Comparison of ENCODE assay signal across 11 cellular contexts in genomic region chr4:32140636-32141035, GRCh38.
DNase-seq lines count a peak whose midpoint lies in the region; ATAC-seq and TF ChIP-seq lines count a peak whose summit lies in the region.
"Had no signal": no experiment of that assay in that cellular context is flagged by ENCODE, and none has a peak within 500 bp of the region (broad histone marks: within the 10 kb centered on the region; RNA-seq: fewer than 3 reads in every experiment).

No MANE protein-coding gene starts in this region.

- no peak overlapping the region for H3K27ac ChIP-seq in AG04450 (ENCODE audit: low read depth, low read length)
- no peak overlapping the region for H3K27ac ChIP-seq in IMR-90 (ENCODE audit: insufficient read depth, low read length)
- H3K27ac ChIP-seq: C4-2B had no signal

- H3K79me1 ChIP-seq in IMR-90 (ENCODE audit: low read depth in 1 of 2, low read length in 2 of 2): no peaks in the 10 kb centered on the region

- H2BK20ac ChIP-seq in IMR-90 (ENCODE audit: low read depth, low read length): no peak overlapping the region

- dilution Hi-C loops in IMR-90 (cut with HindIII; ENCODE audit: low sequenced_read_pairs, unreplicated experiment): no loop called here

- no TSS peak for BruUV-seq in IMR-90 (replicated peaks; lab: Mats Ljungman, UMichigan)

- no peaks in the 10 kb centered on the region for H3K9me1 ChIP-seq in IMR-90 (ENCODE audit: insufficient read depth, low read length)

- H3K4ac ChIP-seq in IMR-90 (ENCODE audit: low read depth, low read length): no peak overlapping the region

- no peak overlapping the region for H3K23ac ChIP-seq in IMR-90 (ENCODE audit: low read depth, low read length)

- TF ChIP-seq CTCF in AG04450 (IDR thresholded peaks at IDR 0.05; ENCODE audit: low read depth, low read length): no peak
- no peak for TF ChIP-seq CTCF in IMR-90 (conservative IDR thresholded peaks at IDR 0.05; ENCODE audit: low read depth, low read length)
- TF ChIP-seq CTCF in foreskin fibroblast (IDR thresholded peaks at IDR 0.05; ENCODE audit: low read depth, low read length): no peak
- no peak for TF ChIP-seq CTCF in mucosa of descending colon (IDR thresholded peaks at IDR 0.05)

- no peak for TF ChIP-seq POLR2A in IMR-90 (IDR thresholded peaks at IDR 0.05; ENCODE audit: low read depth, low read length)

- POLR2A ChIA-PET in AG04450 (lab: Yijun Ruan, JAX) (no interaction called here), IMR-90 (lab: Charles Lee; ENCODE audit: unreplicated experiment) (no interaction called here)

- no peaks in the 10 kb centered on the region for H3K4me1 ChIP-seq in IMR-90 (ENCODE audit: control insufficient read depth, insufficient read depth, low read length)
- H3K4me1 ChIP-seq in mucosa of descending colon (ENCODE audit: low read depth): no peaks in the 10 kb centered on the region

- no peak overlapping the region for H3K9ac ChIP-seq in IMR-90 (ENCODE audit: low read depth, low read length)

- no peak overlapping the region for H2AFZ ChIP-seq in IMR-90 (replicated peaks; ENCODE audit: low read length, poor library complexity)

- H3K56ac ChIP-seq in IMR-90 (ENCODE audit: extremely low read depth, insufficient read depth, low read length): no peak overlapping the region

- H4K8ac ChIP-seq in IMR-90 (ENCODE audit: low read depth in 2 of 2, low read length in 2 of 2): no peak overlapping the region

- no peaks in the 10 kb centered on the region for H3K36me3 ChIP-seq in IMR-90 (ENCODE audit: control insufficient read depth, insufficient read depth, low read length)
- no peaks in the 10 kb centered on the region for H3K36me3 ChIP-seq in mucosa of descending colon (ENCODE audit: low read depth)

- H3K9me3 ChIP-seq in AG04450 (ENCODE audit: control insufficient read depth, insufficient read depth, low read length): no peaks in the 10 kb centered on the region
- H3K9me3 ChIP-seq in IMR-90 (ENCODE audit: control insufficient read depth, insufficient read depth, low read length): peaks cover 2% of the 10 kb centered on the region; the same call in 1 of the 2 replicates
- H3K9me3 ChIP-seq in mucosa of descending colon: no peaks in the 10 kb centered on the region

- H2AK5ac ChIP-seq in IMR-90 (ENCODE audit: low read depth, low read length): no peak overlapping the region

- no peak overlapping the region for H2AK9ac ChIP-seq in IMR-90 (replicated peaks; ENCODE audit: low read depth, low read length, poor library complexity)

- H3K27me3 ChIP-seq in AG04450 (ENCODE audit: control insufficient read depth, insufficient read depth, low read length) (no peaks in the 10 kb centered on the region), IMR-90 (ENCODE audit: control insufficient read depth, insufficient read depth, low read length) (no peaks in the 10 kb centered on the region)

- no peak overlapping the region for H4K91ac ChIP-seq in IMR-90 (ENCODE audit: insufficient read depth, low read depth, low read length)

- H4K5ac ChIP-seq in IMR-90 (ENCODE audit: low read depth, low read length): no peak overlapping the region

- 80% methylated on average over 1 of the region's 2 CpGs; no CpG with 5 or more reads in 1 of the 2 experiments for WGBS in IMR-90 (ENCODE audit: extremely low coverage in 2 of 2, insufficient read length in 1 of 2), 2 experiments

- H2BK15ac ChIP-seq in IMR-90 (ENCODE audit: low read depth, low read length): no peak overlapping the region

- H4K20me1 ChIP-seq in IMR-90 (ENCODE audit: insufficient read depth, low read length): no peaks in the 10 kb centered on the region

- no peak overlapping the region for H2BK5ac ChIP-seq in IMR-90 (ENCODE audit: low read depth, low read length, poor library complexity, severe bottlenecking)

- in situ Hi-C loops in IMR-90 (cut with MboI; ENCODE audit: low sequenced_read_pairs): no loop called here

- H2BK120ac ChIP-seq in IMR-90 (ENCODE audit: low read depth, low read length): no peak overlapping the region

- ATAC-seq in IMR-90 (ENCODE audit: low read depth): peak; percentile 67
- ATAC-seq in HG03442 (IDR thresholded peaks at IDR 0.05; ENCODE audit: unreplicated experiment): no peak
- ATAC-seq in mucosa of descending colon: no peak
- ATAC-seq: T-helper 17 cell had no signal

- CTCF ChIA-PET in AG04450 (lab: Charles Lee) (interaction anchor here (0.7 kb wide), 1 partner anchor 1427 kb away, joined by 3 read pairs; no protein-coding TSS in a partner anchor), IMR-90 (lab: Yijun Ruan, JAX) (interaction anchor here (0.7 kb wide), 1 partner anchor 647 kb away, joined by 3 read pairs; no protein-coding TSS in a partner anchor)

- DNase-seq in AG04450 (ENCODE audit: low read depth, low spot score) (peak; percentile 6), IMR-90 (peak; percentile 47), T1000 (lab: John Stamatoyannopoulos, UW) (peak; percentile 80), foreskin fibroblast (peak; percentile 75 to 86), NCI-H748 (lab: John Stamatoyannopoulos, UW; ENCODE audit: unreplicated experiment) (no peak), mucosa of descending colon (no peak)
- no peak for DNase-seq in activated CD4-positive, alpha-beta T cell treated with anti-CD3 and anti-CD28 coated beads for 48 hours
- DNase-seq: NCI-H1105, T-helper 17 cell had no signal

- H3K18ac ChIP-seq in IMR-90 (ENCODE audit: low read depth, low read length): no peak overlapping the region; the same call in 1 of the 2 replicates

- no peak for TF ChIP-seq RAD21 in IMR-90 (IDR thresholded peaks at IDR 0.05; ENCODE audit: low read length)

- peak overlapping the region; percentile 50; the same call in 1 of the 2 replicates for H3K4me2 ChIP-seq in IMR-90 (ENCODE audit: low read depth, low read length)

- intact Hi-C loops in IMR-90 (cut with micrococcal nuclease): no loop called here
- intact Hi-C loops in mucosa of descending colon (cut with DNase I, micrococcal nuclease): no loop called here

- H3K4me3 ChIP-seq in AG04450 (ENCODE audit: low read depth, low read length): no peak overlapping the region
- no peak overlapping the region for H3K4me3 ChIP-seq in IMR-90 (ENCODE audit: insufficient read depth, low read depth, low read length)
- no peak overlapping the region for H3K4me3 ChIP-seq in foreskin fibroblast (ENCODE audit: low read depth in 1 of 2, low read length in 2 of 2)
- no peak overlapping the region for H3K4me3 ChIP-seq in mucosa of descending colon

- H3K14ac ChIP-seq in IMR-90 (replicated peaks; ENCODE audit: low read depth, low read length): no peak overlapping the region

TF ChIP-seq in IMR-90, 13 proteins besides CTCF, POLR2A, EP300 and RAD21:
- TF ChIP-seq SMC3 (IDR thresholded peaks at IDR 0.05; ENCODE audit: low read depth, low read length): no peak
- TF ChIP-seq MXI1 (IDR thresholded peaks at IDR 0.05; ENCODE audit: borderline replicate concordance, low read depth, low read length): no peak
- TF ChIP-seq RCOR1 (IDR thresholded peaks at IDR 0.05; ENCODE audit: insufficient replicate concordance, low read length): no peak
- TF ChIP-seq CEBPB (IDR thresholded peaks at IDR 0.05; ENCODE audit: low read depth, low read length): no peak
- TF ChIP-seq BHLHE40 (IDR thresholded peaks at IDR 0.05; ENCODE audit: low read depth, low read length): no peak
- TF ChIP-seq CHD1 (IDR thresholded peaks at IDR 0.05; ENCODE audit: low read depth, low read length): no peak
- TF ChIP-seq, protein P1, sequence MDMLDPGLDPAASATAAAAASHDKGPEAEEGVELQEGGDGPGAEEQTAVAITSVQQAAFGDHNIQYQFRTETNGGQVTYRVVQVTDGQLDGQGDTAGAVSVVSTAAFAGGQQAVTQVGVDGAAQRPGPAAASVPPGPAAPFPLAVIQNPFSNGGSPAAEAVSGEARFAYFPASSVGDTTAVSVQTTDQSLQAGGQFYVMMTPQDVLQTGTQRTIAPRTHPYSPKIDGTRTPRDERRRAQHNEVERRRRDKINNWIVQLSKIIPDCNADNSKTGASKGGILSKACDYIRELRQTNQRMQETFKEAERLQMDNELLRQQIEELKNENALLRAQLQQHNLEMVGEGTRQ (IDR thresholded peaks at IDR 0.05; ENCODE audit: low read depth, low read length): no peak
- no peak for TF ChIP-seq ELK1 (IDR thresholded peaks at IDR 0.05; ENCODE audit: borderline replicate concordance, low read depth, low read length)
- TF ChIP-seq RFX5 (IDR thresholded peaks at IDR 0.05; ENCODE audit: low read depth, low read length): no peak
- no peak for TF ChIP-seq FOS (IDR thresholded peaks at IDR 0.05; ENCODE audit: low read depth, low read length)
- TF ChIP-seq MAFK (IDR thresholded peaks at IDR 0.05; ENCODE audit: low read depth, low read length): no peak
- no peak for TF ChIP-seq NFE2L2 (IDR thresholded peaks at IDR 0.05; ENCODE audit: low read depth, low read length)
- TF ChIP-seq MAZ (IDR thresholded peaks at IDR 0.05; ENCODE audit: borderline replicate concordance, low read depth, low read length): no peak

Comparison
In these comparisons a context has a peak if more than half of its experiments do, and no peak if none do; other contexts are left out.
1. DNase-seq: peak in AG04450 (single experiment), IMR-90 (single experiment), T1000 (single experiment) and foreskin fibroblast (2 of 2); none in NCI-H748 (single experiment), activated CD4-positive, alpha-beta T cell treated with anti-CD3 and anti-CD28 coated beads for 48 hours (single experiment) and mucosa of descending colon (0 of 3).